In genomic region chr13:49488563-49488962, GRCh38 we compare ENCODE assay signal across 7 cellular contexts.
"Had no signal": no experiment of that assay in that cellular context is flagged by ENCODE, and none has a peak within 500 bp of the region (broad histone marks: within the 10 kb centered on the region; RNA-seq: fewer than 3 reads in every experiment).

No MANE protein-coding gene starts in this region.

- FAIRE-seq: HepG2, HTR-8/SVneo, K562 had no signal

- H3K27ac ChIP-seq: HL-60, KMS-11 had no signal

- DNase-seq: KBM-7, KG1 had no signal

- H3K4me3 ChIP-seq: K562 had no signal

- ATAC-seq: HepG2, K562 had no signal

- H3K9ac ChIP-seq: KMS-11 had no signal

- H3K4me2 ChIP-seq: KMS-11 had no signal
